Comparison of ENCODE assay signal across 1 cellular context in genomic region chr13:99686157-99686572, GRCh38.
TF ChIP-seq lines count a peak whose summit lies in the region.

No MANE protein-coding gene starts in this region.

TF ChIP-seq in WTC11, 78 proteins besides CTCF, POLR2A, EP300 and RAD21 (continued from another document):
- TF ChIP-seq ARID4B (CRISPR knock-in tag; IDR thresholded peaks at IDR 0.05; ENCODE audit: borderline replicate concordance) (no peak), HMGA2 (CRISPR knock-in tag; IDR thresholded peaks at IDR 0.05) (no peak), ESRRA (CRISPR knock-in tag; IDR thresholded peaks at IDR 0.05; ENCODE audit: borderline replicate concordance) (no peak), ZNF281 (CRISPR knock-in tag; IDR thresholded peaks at IDR 0.05) (no peak), ATF3 (CRISPR knock-in tag; conservative IDR thresholded peaks at IDR 0.05) (no peak), E2F5 (CRISPR knock-in tag; IDR thresholded peaks at IDR 0.05) (no peak), OVOL2 (CRISPR knock-in tag; IDR thresholded peaks at IDR 0.05; ENCODE audit: borderline replicate concordance) (no peak)
